23 cellular contexts compared by ENCODE assay signal in genomic region chr5:171573451-171574160, GRCh38.
"Had no signal": no experiment of that assay in that cellular context is flagged by ENCODE, and none has a peak within 500 bp of the region (broad histone marks: within the 10 kb centered on the region; RNA-seq: fewer than 3 reads in every experiment).

No MANE protein-coding gene starts in this region.

- DNase-seq: activated CD4-positive, alpha-beta T cell treated with anti-CD3 and anti-CD28 coated beads, Interleukin-2, amount 10 ng/mL, durations not matched to agents 24 days and 14 days; activated CD8-positive, alpha-beta memory T cell treated with anti-CD3 and anti-CD28 coated beads, Interleukin-2, amount 10 ng/mL, durations not matched to agents 7 days and 5 days; activated CD8-positive, alpha-beta T cell treated with anti-CD3 and anti-CD28 coated beads for 36 hours; activated gamma-delta T cell treated with Interleukin-2 at 50 U/mL for 16 hours; caudate nucleus; effector CD8-positive, alpha-beta T cell; foreskin keratinocyte; lower lobe of right lung; naive thymus-derived CD8-positive, alpha-beta T cell; stimulated activated CD4-positive, alpha-beta T cell treated with anti-CD3 and anti-CD28 coated beads, Interleukin-2, amount 100 ng/mL, for 48 hours; stimulated activated CD8-positive, alpha-beta memory T cell treated with anti-CD3 and anti-CD28 coated beads, Interleukin-4, amount 100 ng/mL, for 48 hours; stimulated activated naive B cell treated with anti-CD40 and anti-IgM and Interleukin-4, amounts not matched to agents 10 μg/mL and 1 μg/mL and 100 μg/mL, for 72 hours; testis; trophoblast cell had no signal

- H3K4me3 Mint-ChIP-seq: activated CD4-positive, alpha-beta T cell treated with anti-CD3 and anti-CD28 coated beads, Interleukin-2, amount 10 ng/mL, durations not matched to agents 24 days and 14 days; activated CD8-positive, alpha-beta memory T cell treated with anti-CD3 and anti-CD28 coated beads, Interleukin-2, amount 10 ng/mL, durations not matched to agents 7 days and 5 days; activated CD8-positive, alpha-beta T cell treated with anti-CD3 and anti-CD28 coated beads for 36 hours; activated naive CD4-positive, alpha-beta T cell treated with anti-CD3 and anti-CD28 coated beads, Interleukin-2, amount 50 U/mL, for 24 hours; activated T-helper 1 cell treated with anti-CD3 and anti-CD28 coated beads, Interleukin-12 subunit alpha, Interleukin-12 subunit beta, Interleukin-2, Interleukin-4 antibody, amounts not matched to agents 30 ng/mL and 10 ng/mL and 1 ng/mL, durations not matched to agents 14 hours and 24 hours and 36 hours; brain; dendritic cell treated with granulocyte-macrophage colony-stimulating factor and Interleukin-4, amounts not matched to agents 40 ng/mL and 50 ng/mL, for 4 days; naive thymus-derived CD8-positive, alpha-beta T cell; stimulated activated naive B cell treated with anti-CD40 and anti-IgM and Interleukin-4, amounts not matched to agents 10 μg/mL and 1 μg/mL and 100 μg/mL, for 72 hours had no signal

- H3K9ac ChIP-seq: parathyroid adenoma had no signal

- ATAC-seq: activated CD4-positive, CD25-positive, alpha-beta regulatory T cell treated with anti-CD3 and anti-CD28 coated beads, Interleukin-2, amount 50 U/mL, for 24 hours; activated CD8-positive, alpha-beta memory T cell treated with anti-CD3 and anti-CD28 coated beads, Interleukin-2, amount 10 ng/mL, durations not matched to agents 7 days and 5 days; activated CD8-positive, alpha-beta T cell treated with anti-CD3 and anti-CD28 coated beads for 36 hours; foreskin keratinocyte; lower lobe of right lung; naive thymus-derived CD8-positive, alpha-beta T cell; stimulated activated naive B cell treated with anti-CD40 and anti-IgM and Interleukin-4, amounts not matched to agents 10 μg/mL and 1 μg/mL and 100 μg/mL, for 72 hours had no signal

- H3K27me3 ChIP-seq: hepatocyte, sigmoid colon, testis, vagina had no signal

- H3K27ac Mint-ChIP-seq: activated CD4-positive, alpha-beta T cell treated with anti-CD3 and anti-CD28 coated beads, Interleukin-2, amount 10 ng/mL, durations not matched to agents 24 days and 14 days; activated CD8-positive, alpha-beta memory T cell treated with anti-CD3 and anti-CD28 coated beads, Interleukin-2, amount 10 ng/mL, durations not matched to agents 7 days and 5 days; activated CD8-positive, alpha-beta T cell treated with anti-CD3 and anti-CD28 coated beads for 36 hours; activated naive CD4-positive, alpha-beta T cell treated with anti-CD3 and anti-CD28 coated beads, Interleukin-2, amount 50 U/mL, for 24 hours; activated T-helper 1 cell treated with anti-CD3 and anti-CD28 coated beads, Interleukin-12 subunit alpha, Interleukin-12 subunit beta, Interleukin-2, Interleukin-4 antibody, amounts not matched to agents 30 ng/mL and 10 ng/mL and 1 ng/mL, durations not matched to agents 14 hours and 24 hours and 36 hours; brain; dendritic cell treated with granulocyte-macrophage colony-stimulating factor and Interleukin-4, amounts not matched to agents 40 ng/mL and 50 ng/mL, for 4 days; naive thymus-derived CD8-positive, alpha-beta T cell; stimulated activated naive B cell treated with anti-CD40 and anti-IgM and Interleukin-4, amounts not matched to agents 10 μg/mL and 1 μg/mL and 100 μg/mL, for 72 hours had no signal

- H3K36me3 ChIP-seq: lower lobe of right lung, sigmoid colon, vagina had no signal

- H3K4me3 ChIP-seq: hepatocyte, lower lobe of right lung, sigmoid colon, testis, vagina had no signal

- H3K27ac ChIP-seq: foreskin keratinocyte, hepatocyte, lower lobe of right lung, parathyroid adenoma, testis, vagina had no signal

- H3K9me3 ChIP-seq: lower lobe of right lung, testis had no signal

- H3K27me3 Mint-ChIP-seq: activated CD4-positive, alpha-beta T cell treated with anti-CD3 and anti-CD28 coated beads, Interleukin-2, amount 10 ng/mL, durations not matched to agents 24 days and 14 days; dendritic cell treated with granulocyte-macrophage colony-stimulating factor and Interleukin-4, amounts not matched to agents 40 ng/mL and 50 ng/mL, for 4 days had no signal

- H3K4me1 Mint-ChIP-seq: activated CD4-positive, alpha-beta T cell treated with anti-CD3 and anti-CD28 coated beads, Interleukin-2, amount 10 ng/mL, durations not matched to agents 24 days and 14 days; activated CD8-positive, alpha-beta memory T cell treated with anti-CD3 and anti-CD28 coated beads, Interleukin-2, amount 10 ng/mL, durations not matched to agents 7 days and 5 days; activated naive CD4-positive, alpha-beta T cell treated with anti-CD3 and anti-CD28 coated beads, Interleukin-2, amount 50 U/mL, for 24 hours; stimulated activated naive B cell treated with anti-CD40 and anti-IgM and Interleukin-4, amounts not matched to agents 10 μg/mL and 1 μg/mL and 100 μg/mL, for 72 hours had no signal

- H3K4me1 ChIP-seq: foreskin keratinocyte, parathyroid adenoma had no signal
